In genomic region chr2:164967781-164968228, GRCh38 we compare ENCODE assay signal across 13 cellular contexts. TPM values are rescaled to one million over a fixed set of nuclear protein-coding genes. Genes with fewer than 3 reads are reported as not detected.
DNase-seq lines count a peak whose midpoint lies in the region; ATAC-seq and TF ChIP-seq lines count a peak whose summit lies in the region.
"Had no signal": no experiment of that assay in that cellular context is flagged by ENCODE, and none has a peak within 500 bp of the region (broad histone marks: within the 10 kb centered on the region; RNA-seq: fewer than 3 reads in every experiment).

No MANE protein-coding gene starts in this region.

- H3K27me3 ChIP-seq in lung (ENCODE audit: control insufficient read depth, insufficient read depth): no peaks in the 10 kb centered on the region
- H3K27me3 ChIP-seq: BLaER1 had no signal

- WGBS in lung, 2 donors: 80 to 86% methylated on average over 2 of the region's 2 CpGs

- no peak for TF ChIP-seq RAD21 in Ishikawa (IDR thresholded peaks at IDR 0.05; ENCODE audit: low read depth)

- H3K4me3 ChIP-seq in choroid plexus epithelial cell (ENCODE audit: low read depth, low read length): no peak overlapping the region
- no peak overlapping the region for H3K4me3 ChIP-seq in lung
- H3K4me3 ChIP-seq: BLaER1 had no signal

- DNase-seq in AG08395 (ENCODE audit: low spot score) (peak; percentile 44), choroid plexus epithelial cell (ENCODE audit: low read depth) (peak; percentile 93), lung (ENCODE audit: low spot score) (peak; percentile 39), NCI-H510A treated with DMSO at 0.1 percent for 48 hours (lab: John Stamatoyannopoulos, UW) (no peak)
- DNase-seq: caudate nucleus; SHP77 treated with DMSO at 0.1 percent for 48 hours; stimulated activated naive CD4-positive, alpha-beta T cell had no signal

- no peak overlapping the region for H3K27ac ChIP-seq in lung (ENCODE audit: low read depth in 1 of 2, low read length in 1 of 2)
- H3K27ac ChIP-seq: BLaER1 had no signal

- H3K9me3 ChIP-seq in lung (ENCODE audit: control insufficient read depth in 2 of 2, insufficient read depth in 1 of 2, low read length in 1 of 2): no peaks in the 10 kb centered on the region
- H3K9me3 ChIP-seq: BLaER1 had no signal

- H3K36me3 ChIP-seq in lung (ENCODE audit: control insufficient read depth in 2 of 2, insufficient read depth in 2 of 2, low read length in 2 of 2): no peaks in the 10 kb centered on the region
- H3K36me3 ChIP-seq: BLaER1 had no signal

- no peaks in the 10 kb centered on the region for H3K4me1 ChIP-seq in lung (ENCODE audit: control insufficient read depth in 2 of 2, insufficient read depth in 2 of 2, low read length in 2 of 2)

- no peak for TF ChIP-seq EP300 in Ishikawa (IDR thresholded peaks at IDR 0.05; ENCODE audit: borderline replicate concordance)

- ATAC-seq in lung (ENCODE audit: insufficient read depth, low FRiP score) (peak; percentile 78), GM18502 (IDR thresholded peaks at IDR 0.05; ENCODE audit: poor library complexity, unreplicated experiment) (no peak), GM19023 (IDR thresholded peaks at IDR 0.05; ENCODE audit: unreplicated experiment) (no peak), HG02938 (IDR thresholded peaks at IDR 0.05; ENCODE audit: unreplicated experiment) (no peak)

- no peak for TF ChIP-seq CTCF in choroid plexus epithelial cell (conservative IDR thresholded peaks at IDR 0.05; ENCODE audit: low read depth, low read length)
- TF ChIP-seq CTCF in lung (IDR thresholded peaks at IDR 0.05; ENCODE audit: control extremely low read depth, extremely low read depth): no peak

TF ChIP-seq in Ishikawa, 13 proteins besides CTCF, POLR2A, EP300 and RAD21:
- TF ChIP-seq NFIC (IDR thresholded peaks at IDR 0.05) (peak; percentile 74), TCF12 (IDR thresholded peaks at IDR 0.05; ENCODE audit: low read depth) (no peak)

RNA-seq across cellular contexts. Expression of gene SLC38A11, which starts 12.5 kb away (rescaled TPM):
- 1 to 10 TPM in 1 of 2 donors, not detected in 1; 1.2 TPM for total RNA-seq in lung
- polyA plus RNA-seq in lung: under 1 TPM; 0.10 to 0.15 TPM
- total RNA-seq: activated CD8-positive, alpha-beta memory T cell treated with anti-CD3 and anti-CD28 coated beads for 36 hours had no signal
